Comparison of ENCODE assay signal across 26 cellular contexts in the genomic region with DNA sequence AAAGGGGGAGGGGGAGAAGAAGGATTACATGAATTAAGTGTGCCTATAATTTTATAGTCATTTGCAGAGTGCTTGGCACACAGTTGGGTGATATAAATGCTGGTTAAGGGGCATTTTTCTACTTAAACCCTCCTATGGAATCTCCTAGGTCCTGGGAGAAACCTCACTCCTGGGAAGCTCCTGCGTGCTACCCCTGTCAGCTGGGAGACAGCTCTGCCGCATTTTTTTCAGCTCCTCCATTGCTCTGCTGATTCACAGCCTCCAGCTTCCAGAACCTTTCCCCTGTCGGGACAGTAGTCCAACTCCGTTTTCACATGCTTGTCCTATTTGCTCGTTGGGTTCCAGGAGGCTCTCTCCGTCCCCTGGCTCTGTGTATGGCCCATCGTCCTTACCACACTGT. TPM values are rescaled to one million over a fixed set of nuclear protein-coding genes. Genes with fewer than 3 reads are reported as not detected.
"Had no signal": no experiment of that assay in that cellular context is flagged by ENCODE, and none has a peak within 500 bp of the region (broad histone marks: within the 10 kb centered on the region; RNA-seq: fewer than 3 reads in every experiment).

No MANE protein-coding gene starts in this region.

- ATAC-seq: natural killer cell; right cardiac atrium; sciatic nerve; stimulated activated naive B cell treated with anti-CD40 and anti-IgM and Interleukin-4, amounts not matched to agents 10 μg/mL and 1 μg/mL and 100 μg/mL, for 72 hours; stimulated activated naive CD8-positive, alpha-beta T cell treated with anti-CD3 and anti-CD28 coated beads, Interleukin-15, Interleukin-2, amounts not matched to agents 100 U/mL and 50 U/mL, for 24 hours; upper lobe of right lung had no signal

- H3K9me3 ChIP-seq: prostate gland, testis, thyroid gland, upper lobe of right lung had no signal

- H3K4me2 ChIP-seq: neural progenitor cell had no signal

- H3K27me3 ChIP-seq: neural progenitor cell, ovary, testis, thyroid gland, transverse colon, upper lobe of right lung had no signal

- H3K4me3 ChIP-seq: left ventricle myocardium inferior, lung, neural progenitor cell, ovary, prostate gland, skin epidermis, stomach, testis, thyroid gland, transverse colon, upper lobe of right lung had no signal

- H3K9ac ChIP-seq: neural progenitor cell had no signal

- H3K27ac ChIP-seq: left ventricle myocardium inferior, neural progenitor cell, ovary, prostate gland, stomach, testis, thyroid gland, transverse colon, upper lobe of right lung had no signal

- DNase-seq: hypothalamus; immature natural killer cell; left ventricle myocardium inferior; mesendoderm; naive B cell; natural killer cell; nephron progenitor cell; ovary; retina; right cardiac atrium; stimulated activated CD4-positive, alpha-beta T cell treated with anti-CD3 and anti-CD28 coated beads, Interleukin-12 subunit alpha, Interleukin-12 subunit beta, amount 100 ng/mL, for 4 hours; stimulated activated CD4-positive, alpha-beta T cell treated with anti-CD3 and anti-CD28 coated beads, Interleukin-15, amount 100 ng/mL, for 24 hours; stimulated activated CD4-positive, alpha-beta T cell treated with anti-CD3 and anti-CD28 coated beads, Interleukin-2, amount 100 ng/mL, for 24 hours; stimulated activated CD4-positive, alpha-beta T cell treated with anti-CD3 and anti-CD28 coated beads, Interleukin-4, amount 100 ng/mL, for 1 hour; stimulated activated naive B cell treated with anti-CD40 and anti-IgM and Interleukin-4, amounts not matched to agents 10 μg/mL and 1 μg/mL and 100 μg/mL, for 72 hours; stimulated activated naive CD8-positive, alpha-beta T cell treated with anti-CD3 and anti-CD28 coated beads, Interleukin-15, Interleukin-2, amounts not matched to agents 100 U/mL and 50 U/mL, for 24 hours; stomach; testis; thyroid gland; transverse colon; upper lobe of right lung had no signal

- H2AFZ ChIP-seq: neural progenitor cell had no signal

- H3K36me3 ChIP-seq: left ventricle myocardium inferior, ovary, prostate gland, stomach, thyroid gland, transverse colon, upper lobe of right lung had no signal

- H3K4me1 ChIP-seq: left ventricle myocardium inferior, neural progenitor cell, prostate gland, stomach, testis, thyroid gland, transverse colon, upper lobe of right lung had no signal

RNA-seq across cellular contexts. Expression of a gene that starts 59.2 kb away (rescaled TPM):
- polyA plus RNA-seq: immature natural killer cell had no signal
